ENCODE assay signal across 23 cellular contexts in the genomic region with DNA sequence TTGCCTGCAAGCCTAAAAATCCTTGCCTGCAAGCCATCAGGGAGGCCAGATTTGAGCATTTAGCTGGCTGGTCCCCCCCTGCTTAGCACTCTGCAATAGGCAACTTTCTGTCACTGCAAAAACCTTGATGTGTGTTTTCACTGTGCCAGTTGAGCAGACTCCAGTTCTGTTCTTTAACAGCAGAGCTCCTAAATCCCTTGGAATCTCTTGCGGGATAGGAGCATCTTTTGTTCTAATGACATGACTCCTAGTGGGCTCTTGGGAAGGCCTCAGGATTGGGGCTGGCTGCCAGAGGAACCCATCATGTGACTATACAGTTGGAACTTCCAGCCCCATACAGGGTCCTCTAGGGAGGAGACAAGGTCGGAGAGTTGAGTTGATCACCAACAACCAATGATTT. TPM values are rescaled to one million over a fixed set of nuclear protein-coding genes. Genes with fewer than 3 reads are reported as not detected.
DNase-seq lines count a peak whose midpoint lies in the region; TF ChIP-seq lines count a peak whose summit lies in the region.
"Had no signal": no experiment of that assay in that cellular context is flagged by ENCODE, and none has a peak within 500 bp of the region (broad histone marks: within the 10 kb centered on the region; RNA-seq: fewer than 3 reads in every experiment).

No MANE protein-coding gene starts in this region.

- H3K4me1 ChIP-seq in HUES64 (ENCODE audit: insufficient read depth, low read length) (peaks cover 61% of the 10 kb centered on the region), neural progenitor cell (peaks cover 21% of the 10 kb centered on the region)

- H3K27me3 ChIP-seq in HUES64 (ENCODE audit: insufficient read depth, low read length) (peaks cover 6% of the 10 kb centered on the region; the same call in 1 of the 2 replicates), neural progenitor cell (peaks cover 44% of the 10 kb centered on the region)

- no peaks in the 10 kb centered on the region for H3K36me3 Mint-ChIP-seq in endothelial cell (ENCODE audit: low read depth, unreplicated experiment)
- peaks cover 2% of the 10 kb centered on the region for H3K36me3 Mint-ChIP-seq in neural progenitor cell
- H3K36me3 Mint-ChIP-seq in type B pancreatic cell, result no peaks in the 10 kb centered on the region

- H2AFZ ChIP-seq in neural progenitor cell (replicated peaks), result no peak overlapping the region

- H3K36me3 ChIP-seq in HUES64 (ENCODE audit: insufficient read depth, low read length), result no peaks in the 10 kb centered on the region
- H3K36me3 ChIP-seq in neural progenitor cell, result no peaks in the 10 kb centered on the region
- H3K36me3 ChIP-seq: HAP-1 had no signal

- no peaks in the 10 kb centered on the region for H3K9me3 ChIP-seq in HUES64 (ENCODE audit: insufficient read depth, low read depth, low read length)
- H3K9me3 ChIP-seq in neural progenitor cell (ENCODE audit: low read depth), result no peaks in the 10 kb centered on the region
- H3K9me3 ChIP-seq: HAP-1, SK-N-SH had no signal

- H3K4me3 ChIP-seq in HUES64 (ENCODE audit: low read length) (no peak overlapping the region), neural progenitor cell (no peak overlapping the region)
- H3K4me3 ChIP-seq: HAP-1 had no signal

- 86% methylated on average over 2 of the region's 2 CpGs for WGBS in HUES64

- CTCF ChIA-PET in GM10248 (lab: Yijun Ruan, JAX), result interaction anchor here (1.0 kb wide), 1 partner anchor 14 kb away, joined by 3 read pairs; no protein-coding TSS in a partner anchor

- H4K20me1 ChIP-seq in neural progenitor cell (ENCODE audit: low read depth), result peaks cover 28% of the 10 kb centered on the region

- peak; percentile 22 for DNase-seq in D341Med (ENCODE audit: low spot score)
- no peak for DNase-seq in endothelial cell (ENCODE audit: low spot score)
- DNase-seq in neural progenitor cell (ENCODE audit: low spot score), result peak; percentile 61
- DNase-seq in type B pancreatic cell (ENCODE audit: extremely low spot score, unreplicated experiment), result no peak
- no peak for DNase-seq in GM10248 (ENCODE audit: extremely low spot score)
- DNase-seq in occipital lobe (lab: John Stamatoyannopoulos, UW), result no peak
- DNase-seq in NCI-H748 (lab: John Stamatoyannopoulos, UW; ENCODE audit: unreplicated experiment), result no peak
- DNase-seq: EL, NCI-H1105, NCI-H146, NCI-H2029, NCI-H2227 treated with DMSO at 0.1 percent for 48 hours, NCI-H510A, NCI-H748 treated with DMSO at 0.1 percent for 48 hours, PC-3, SHP77 treated with DMSO at 0.1 percent for 48 hours, SK-N-SH had no signal

- no peaks in the 10 kb centered on the region for H3K79me2 ChIP-seq in neural progenitor cell (ENCODE audit: low read depth)

- H3K9ac ChIP-seq in HUES64 (ENCODE audit: low read depth, low read length) (no peak overlapping the region), neural progenitor cell (no peak overlapping the region)
- H3K9ac ChIP-seq: SK-N-SH had no signal

- H3K27me3 Mint-ChIP-seq in endothelial cell (ENCODE audit: unreplicated experiment), result peaks cover 1% of the 10 kb centered on the region
- no peaks in the 10 kb centered on the region for H3K27me3 Mint-ChIP-seq in neural progenitor cell (ENCODE audit: insufficient read depth, low read depth)
- H3K27me3 Mint-ChIP-seq in type B pancreatic cell, result no peaks in the 10 kb centered on the region
- H3K27me3 Mint-ChIP-seq: IgD-negative memory B cell had no signal

- H3K4me1 Mint-ChIP-seq in endothelial cell (ENCODE audit: unreplicated experiment) (peaks cover 60% of the 10 kb centered on the region), neural progenitor cell (peaks cover 13% of the 10 kb centered on the region), type B pancreatic cell (ENCODE audit: unreplicated experiment) (no peaks in the 10 kb centered on the region)

- TF ChIP-seq CTCF in endothelial cell (IDR thresholded peaks at IDR 0.05; ENCODE audit: unreplicated experiment) (no peak), neural progenitor cell (IDR thresholded peaks at IDR 0.05) (no peak), type B pancreatic cell (conservative IDR thresholded peaks at IDR 0.05) (no peak), GM10248 (IDR thresholded peaks at IDR 0.05; ENCODE audit: control extremely low read depth, extremely low read depth, low read depth, missing control alignments) (no peak)

- H3K9me3 Mint-ChIP-seq in endothelial cell (ENCODE audit: unreplicated experiment) (no peaks in the 10 kb centered on the region), neural progenitor cell (no peaks in the 10 kb centered on the region), type B pancreatic cell (peaks cover 5% of the 10 kb centered on the region)

- H3K27ac Mint-ChIP-seq in endothelial cell (ENCODE audit: unreplicated experiment) (peak overlapping the region; percentile 98), neural progenitor cell (no peak overlapping the region), type B pancreatic cell (no peak overlapping the region)
- H3K27ac Mint-ChIP-seq: IgD-negative memory B cell had no signal

- peak overlapping the region; percentile 89; the same call in 1 of the 2 replicates for H3K27ac ChIP-seq in HUES64 (ENCODE audit: low read depth, low read length)
- H3K27ac ChIP-seq in neural progenitor cell, result no peak overlapping the region
- H3K27ac ChIP-seq: C4-2B, HL-60 had no signal

- H3K4me3 Mint-ChIP-seq in endothelial cell (ENCODE audit: unreplicated experiment), result peak overlapping the region; percentile 29
- no peak overlapping the region for H3K4me3 Mint-ChIP-seq in neural progenitor cell
- H3K4me3 Mint-ChIP-seq in type B pancreatic cell, result no peak overlapping the region
- H3K4me3 Mint-ChIP-seq: IgD-negative memory B cell had no signal

- POLR2A ChIA-PET in GM10248 (lab: Yijun Ruan, JAX), result no interaction called here

- H3K4me2 ChIP-seq in neural progenitor cell, result peak overlapping the region; percentile 58
- H3K4me2 ChIP-seq: SK-N-SH had no signal

- H3F3A ChIP-seq in neural progenitor cell (ENCODE audit: low read depth), result peaks cover 5% of the 10 kb centered on the region

RNA-seq across cellular contexts. Expression of gene FAM184A, which starts 50.4 kb away (rescaled TPM):
- polyA plus RNA-seq in HUES64 (2013, experiment 1 of 2), result 15.5 TPM
- polyA plus RNA-seq in HUES64 (2013, experiment 2 of 2), result 19.8 TPM
- 134 TPM for total RNA-seq in endothelial cell (ENCODE audit: unreplicated experiment)
- total RNA-seq in neural progenitor cell (ENCODE audit: low replicate concordance), result 9.8 and 24.8 TPM in 2 replicates
- 3.4 and 7.5 TPM in 2 replicates for total RNA-seq in type B pancreatic cell (ENCODE audit: low replicate concordance)
- 37.3 TPM for total RNA-seq in occipital lobe
- total RNA-seq: HT-29 had no signal

Comparison
In these comparisons a context has a peak if more than half of its experiments do, and no peak if none do; other contexts are left out.
1. DNase-seq: peak in D341Med (single experiment) and neural progenitor cell (single experiment); none in endothelial cell (single experiment), type B pancreatic cell (single experiment), GM10248 (single experiment), occipital lobe (single experiment) and NCI-H748 (single experiment).